Comparison of ENCODE assay signal across 29 cellular contexts in the genomic region with DNA sequence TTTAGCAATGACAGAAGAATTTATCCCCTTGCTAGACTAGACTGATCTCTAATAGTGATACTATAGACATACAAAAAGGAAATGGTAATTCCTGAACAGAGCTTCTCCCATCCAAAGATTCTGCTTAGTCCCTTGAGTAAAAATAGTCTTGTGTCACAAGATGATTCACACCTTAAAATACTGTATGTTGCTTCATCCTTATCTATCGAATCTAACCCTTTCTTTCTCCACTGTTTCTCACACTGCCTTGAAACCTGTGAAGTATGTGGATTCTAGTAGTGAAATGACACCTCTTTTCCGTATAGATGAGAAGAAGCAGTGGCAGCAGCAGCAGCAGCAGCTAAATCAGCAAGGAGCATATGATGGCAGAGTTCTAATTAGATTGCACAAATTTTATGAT. TPM values are rescaled to one million over a fixed set of nuclear protein-coding genes. Genes with fewer than 3 reads are reported as not detected.
"Had no signal": no experiment of that assay in that cellular context is flagged by ENCODE, and none has a peak within 500 bp of the region (broad histone marks: within the 10 kb centered on the region; RNA-seq: fewer than 3 reads in every experiment).

No MANE protein-coding gene starts in this region.

- H3K4me3 ChIP-seq: adrenal gland, ascending aorta, lower lobe of right lung, mucosa of descending colon, skin epidermis, thyroid gland, upper lobe of left lung, vagina had no signal

- ATAC-seq: esophagus mucosa; lower lobe of right lung; mucosa of descending colon; natural killer cell treated with Interleukin-12 subunit alpha and Interleukin-12 subunit beta and Interleukin-15 and Interleukin-18, amount 100 ng/mL, for 72 hours; sciatic nerve had no signal

- FAIRE-seq: endothelial cell of umbilical vein, kidney had no signal

- H3K36me3 ChIP-seq: adrenal gland, ascending aorta, lower lobe of right lung, thyroid gland, upper lobe of left lung, vagina had no signal

- DNase-seq: activated CD4-positive, alpha-beta T cell treated with anti-CD3 and anti-CD28 coated beads for 48 hours; activated CD4-positive, alpha-beta T cell treated with anti-CD3 and anti-CD28 coated beads, Interleukin-2, amount 50 U/mL, for 48 hours; activated CD8-positive, alpha-beta memory T cell treated with anti-CD3 and anti-CD28 coated beads for 24 hours; activated effector memory CD4-positive, alpha-beta T cell treated with Interleukin-2 at 50 U/mL for 16 hours; activated naive CD4-positive, alpha-beta T cell treated with Interleukin-2 at 50 U/mL for 16 hours; activated naive CD8-positive, alpha-beta T cell treated with anti-CD3 and anti-CD28 coated beads for 36 hours; adrenal gland; central memory CD4-positive, alpha-beta T cell; foreskin fibroblast; head of caudate nucleus; hippocampal formation; kidney; lower lobe of right lung; mucosa of descending colon; retina; stimulated activated CD4-positive, alpha-beta T cell treated with anti-CD3 and anti-CD28 coated beads, Interleukin-12 subunit alpha, Interleukin-12 subunit beta, amount 100 ng/mL, for 4 hours; stimulated activated CD4-positive, alpha-beta T cell treated with anti-CD3 and anti-CD28 coated beads, Interleukin-4, amount 100 ng/mL, for 1 hour; substantia nigra; thyroid gland; upper lobe of left lung had no signal

- H3K27me3 ChIP-seq: adrenal gland, ascending aorta, thyroid gland, upper lobe of left lung, vagina had no signal

RNA-seq across cellular contexts. Expression of gene KCNA4, which starts 14.7 kb away (rescaled TPM):
- total RNA-seq: activated naive CD8-positive, alpha-beta T cell treated with anti-CD3 and anti-CD28 coated beads for 36 hours; endothelial cell of umbilical vein; esophagus mucosa; natural killer cell treated with Interleukin-12 subunit alpha and Interleukin-12 subunit beta and Interleukin-15 and Interleukin-18, amount 100 ng/mL, for 72 hours; osteocyte; T-helper 1 cell treated with Interleukin-12 subunit alpha and Interleukin-12 subunit beta and Interleukin-4 antibody, amounts not matched to agents 30 ng/mL and 1 ng/mL, for 36 hours; vagina had no signal
